In genomic region chr7:102869195-102869594, GRCh38 we compare ENCODE assay signal across 40 cellular contexts. TPM values are rescaled to one million over a fixed set of nuclear protein-coding genes. Genes with fewer than 3 reads are reported as not detected.
"Had no signal": no experiment of that assay in that cellular context is flagged by ENCODE, and none has a peak within 500 bp of the region (broad histone marks: within the 10 kb centered on the region; RNA-seq: fewer than 3 reads in every experiment).

No MANE protein-coding gene starts in this region.

- FAIRE-seq: astrocyte, bronchial epithelial cell had no signal

- H3K4me3 ChIP-seq: adrenal gland, ascending aorta, body of pancreas, breast epithelium, cardiac muscle cell had no signal

- H3K9me3 Mint-ChIP-seq: activated naive CD4-positive, alpha-beta T cell treated with anti-CD3 and anti-CD28 coated beads for 36 hours; activated naive CD4-positive, alpha-beta T cell treated with anti-CD3 and anti-CD28 coated beads, Interleukin-2, amount 10 ng/mL, durations not matched to agents 7 days and 5 days; activated naive CD4-positive, alpha-beta T cell treated with anti-CD3 and anti-CD28 coated beads, Interleukin-2, amount 50 U/mL, for 24 hours; activated naive CD8-positive, alpha-beta T cell treated with anti-CD3 and anti-CD28 coated beads for 36 hours; activated naive CD8-positive, alpha-beta T cell treated with anti-CD3 and anti-CD28 coated beads, Interleukin-2, amount 10 ng/mL, durations not matched to agents 7 days and 5 days; activated naive CD8-positive, alpha-beta T cell treated with anti-CD3 and anti-CD28 coated beads, Interleukin-2, amount 50 U/mL, for 24 hours; activated T-cell treated with anti-CD3 and anti-CD28 coated beads, Interleukin-2, amount 50 U/mL, for 24 hours; activated T-cell treated with anti-CD3 and anti-CD28 coated beads, Interleukin-2, amount 50 U/mL, for 4 hours; activated T-cell treated with anti-CD3 and anti-CD28 coated beads, Interleukin-2, amount 50 U/mL, for 72 hours; activated T-helper 1 cell treated with anti-CD3 and anti-CD28 coated beads, Interleukin-12 subunit alpha, Interleukin-12 subunit beta, Interleukin-2, Interleukin-4 antibody, amounts not matched to agents 30 ng/mL and 10 ng/mL and 1 ng/mL, durations not matched to agents 14 hours and 24 hours and 36 hours; activated T-helper 17 cell treated with anti-CD3 and anti-CD28 coated beads, Interleukin-2, amount 50 U/mL, for 72 hours; activated T-helper 2 cell treated with anti-CD3 and anti-CD28 coated beads, Interferon-gamma antibody, Interleukin-2, Interleukin-4, amounts not matched to agents 10 μg/mL and 5 μg/mL and 100 μg/mL, durations not matched to agents 14 hours and 24 hours and 36 hours; brain; central memory CD8-positive, alpha-beta T cell had no signal

- ATAC-seq: activated naive CD4-positive, alpha-beta T cell treated with anti-CD3 and anti-CD28 coated beads, Interleukin-2, amount 50 U/mL, for 72 hours; activated naive CD8-positive, alpha-beta T cell treated with anti-CD3 and anti-CD28 coated beads, Interleukin-2, amount 50 U/mL, for 24 hours; activated T-cell treated with anti-CD3 and anti-CD28 coated beads, Interleukin-2, amount 50 U/mL, for 4 hours; activated T-cell treated with anti-CD3 and anti-CD28 coated beads, Interleukin-2, amount 50 U/mL, for 72 hours; activated T-helper 17 cell treated with anti-CD3 and anti-CD28 coated beads, Interleukin-2, amount 50 U/mL, for 72 hours; body of pancreas had no signal

- H3K27ac ChIP-seq: adrenal gland, ascending aorta, body of pancreas, brain microvascular endothelial cell, breast epithelium, cardiac muscle cell had no signal

- H3K36me3 Mint-ChIP-seq: activated naive CD4-positive, alpha-beta T cell treated with anti-CD3 and anti-CD28 coated beads, Interleukin-2, amount 10 ng/mL, durations not matched to agents 7 days and 5 days; activated naive CD4-positive, alpha-beta T cell treated with anti-CD3 and anti-CD28 coated beads, Interleukin-2, amount 50 U/mL, for 72 hours had no signal

- H3K4me1 ChIP-seq: body of pancreas, breast epithelium had no signal

- H3K4me3 Mint-ChIP-seq: activated naive CD4-positive, alpha-beta T cell treated with anti-CD3 and anti-CD28 coated beads for 36 hours; activated naive CD4-positive, alpha-beta T cell treated with anti-CD3 and anti-CD28 coated beads, Interleukin-2, amount 10 ng/mL, durations not matched to agents 7 days and 5 days; activated naive CD4-positive, alpha-beta T cell treated with anti-CD3 and anti-CD28 coated beads, Interleukin-2, amount 50 U/mL, for 24 hours; activated naive CD8-positive, alpha-beta T cell; activated naive CD8-positive, alpha-beta T cell treated with anti-CD3 and anti-CD28 coated beads for 36 hours; activated naive CD8-positive, alpha-beta T cell treated with anti-CD3 and anti-CD28 coated beads, Interleukin-2, amount 10 ng/mL, durations not matched to agents 7 days and 5 days; activated naive CD8-positive, alpha-beta T cell treated with anti-CD3 and anti-CD28 coated beads, Interleukin-2, amount 50 U/mL, for 24 hours; activated T-cell treated with anti-CD3 and anti-CD28 coated beads, Interleukin-2, amount 50 U/mL, for 24 hours; activated T-cell treated with anti-CD3 and anti-CD28 coated beads, Interleukin-2, amount 50 U/mL, for 4 hours; activated T-cell treated with anti-CD3 and anti-CD28 coated beads, Interleukin-2, amount 50 U/mL, for 72 hours; activated T-helper 1 cell treated with anti-CD3 and anti-CD28 coated beads, Interleukin-12 subunit alpha, Interleukin-12 subunit beta, Interleukin-2, Interleukin-4 antibody, amounts not matched to agents 30 ng/mL and 10 ng/mL and 1 ng/mL, durations not matched to agents 14 hours and 24 hours and 36 hours; activated T-helper 17 cell treated with anti-CD3 and anti-CD28 coated beads, Interleukin-2, amount 50 U/mL, for 72 hours; brain; central memory CD8-positive, alpha-beta T cell had no signal

- H3K27me3 Mint-ChIP-seq: activated naive CD4-positive, alpha-beta T cell treated with anti-CD3 and anti-CD28 coated beads, Interleukin-2, amount 50 U/mL, for 24 hours; activated naive CD8-positive, alpha-beta T cell; activated naive CD8-positive, alpha-beta T cell treated with anti-CD3 and anti-CD28 coated beads for 36 hours; activated naive CD8-positive, alpha-beta T cell treated with anti-CD3 and anti-CD28 coated beads, Interleukin-2, amount 10 ng/mL, durations not matched to agents 7 days and 5 days; activated T-cell treated with anti-CD3 and anti-CD28 coated beads, Interleukin-2, amount 50 U/mL, for 24 hours; central memory CD8-positive, alpha-beta T cell had no signal

- H3K27me3 ChIP-seq: adrenal gland, ascending aorta, body of pancreas, brain microvascular endothelial cell, breast epithelium, cardiac muscle cell had no signal

- H3K36me3 ChIP-seq: adrenal gland, ascending aorta, brain microvascular endothelial cell, breast epithelium, cardiac muscle cell had no signal

- H3K27ac Mint-ChIP-seq: activated naive CD4-positive, alpha-beta T cell treated with anti-CD3 and anti-CD28 coated beads for 36 hours; activated naive CD4-positive, alpha-beta T cell treated with anti-CD3 and anti-CD28 coated beads, Interleukin-2, amount 10 ng/mL, durations not matched to agents 7 days and 5 days; activated naive CD4-positive, alpha-beta T cell treated with anti-CD3 and anti-CD28 coated beads, Interleukin-2, amount 50 U/mL, for 24 hours; activated naive CD4-positive, alpha-beta T cell treated with anti-CD3 and anti-CD28 coated beads, Interleukin-2, amount 50 U/mL, for 72 hours; activated naive CD8-positive, alpha-beta T cell; activated naive CD8-positive, alpha-beta T cell treated with anti-CD3 and anti-CD28 coated beads for 36 hours; activated naive CD8-positive, alpha-beta T cell treated with anti-CD3 and anti-CD28 coated beads, Interleukin-2, amount 10 ng/mL, durations not matched to agents 7 days and 5 days; activated naive CD8-positive, alpha-beta T cell treated with anti-CD3 and anti-CD28 coated beads, Interleukin-2, amount 50 U/mL, for 24 hours; activated T-cell treated with anti-CD3 and anti-CD28 coated beads, Interleukin-2, amount 50 U/mL, for 24 hours; activated T-cell treated with anti-CD3 and anti-CD28 coated beads, Interleukin-2, amount 50 U/mL, for 72 hours; activated T-helper 1 cell treated with anti-CD3 and anti-CD28 coated beads, Interleukin-12 subunit alpha, Interleukin-12 subunit beta, Interleukin-2, Interleukin-4 antibody, amounts not matched to agents 30 ng/mL and 10 ng/mL and 1 ng/mL, durations not matched to agents 14 hours and 24 hours and 36 hours; activated T-helper 17 cell treated with anti-CD3 and anti-CD28 coated beads, Interleukin-2, amount 50 U/mL, for 72 hours; activated T-helper 2 cell treated with anti-CD3 and anti-CD28 coated beads, Interferon-gamma antibody, Interleukin-2, Interleukin-4, amounts not matched to agents 10 μg/mL and 5 μg/mL and 100 μg/mL, durations not matched to agents 14 hours and 24 hours and 36 hours; brain had no signal

- H3K9me3 ChIP-seq: adrenal gland, ascending aorta, body of pancreas, breast epithelium had no signal

- DNase-seq: activated effector memory CD4-positive, alpha-beta T cell treated with anti-CD3 and anti-CD28 coated beads, Interleukin-2, amount 50 U/mL, for 16 hours; activated effector memory CD4-positive, alpha-beta T cell treated with Interleukin-2 at 50 U/mL for 16 hours; activated gamma-delta T cell; activated gamma-delta T cell treated with Interleukin-2 at 50 U/mL for 16 hours; activated naive CD4-positive, alpha-beta T cell; activated naive CD4-positive, alpha-beta T cell treated with anti-CD3 and anti-CD28 coated beads for 36 hours; activated naive CD4-positive, alpha-beta T cell treated with anti-CD3 and anti-CD28 coated beads, Interleukin-2, amount 10 ng/mL, durations not matched to agents 7 days and 5 days; activated naive CD4-positive, alpha-beta T cell treated with anti-CD3 and anti-CD28 coated beads, Interleukin-2, amount 50 U/mL, for 16 hours; activated naive CD4-positive, alpha-beta T cell treated with Interleukin-2 at 50 U/mL for 16 hours; activated naive CD8-positive, alpha-beta T cell treated with anti-CD3 and anti-CD28 coated beads for 36 hours; activated naive CD8-positive, alpha-beta T cell treated with anti-CD3 and anti-CD28 coated beads, Interleukin-2, amount 10 ng/mL, durations not matched to agents 7 days and 5 days; activated naive CD8-positive, alpha-beta T cell treated with anti-CD3 and anti-CD28 coated beads, Interleukin-2, amount 50 U/mL, for 24 hours; activated T-cell treated with anti-CD3 and anti-CD28 coated beads, Interleukin-2, amount 50 U/mL, for 1 hour; activated T-cell treated with anti-CD3 and anti-CD28 coated beads, Interleukin-2, amount 50 U/mL, for 24 hours; activated T-cell treated with anti-CD3 and anti-CD28 coated beads, Interleukin-2, amount 50 U/mL, for 4 hours; activated T-cell treated with anti-CD3 and anti-CD28 coated beads, Interleukin-2, amount 50 U/mL, for 48 hours; activated T-cell treated with anti-CD3 and anti-CD28 coated beads, Interleukin-2, amount 50 U/mL, for 72 hours; adrenal gland; amniotic stem cell; amygdala; anterior cingulate cortex; aorta; body of pancreas; brain microvascular endothelial cell; caudate nucleus; central memory CD4-positive, alpha-beta T cell; cerebellar nuclear complex had no signal

RNA-seq across cellular contexts. Expression of gene LRRC17, which starts 43.6 kb away (rescaled TPM):
- total RNA-seq: activated naive CD4-positive, alpha-beta T cell treated with anti-CD3 and anti-CD28 coated beads for 36 hours; activated naive CD4-positive, alpha-beta T cell treated with anti-CD3 and anti-CD28 coated beads, Interleukin-2, amount 50 U/mL, for 72 hours; activated naive CD8-positive, alpha-beta T cell treated with anti-CD3 and anti-CD28 coated beads for 36 hours; activated naive CD8-positive, alpha-beta T cell treated with anti-CD3 and anti-CD28 coated beads, Interleukin-2, amount 10 ng/mL, durations not matched to agents 7 days and 5 days; activated T-helper 1 cell treated with anti-CD3 and anti-CD28 coated beads, Interleukin-12 subunit alpha, Interleukin-12 subunit beta, Interleukin-2, Interleukin-4 antibody, amounts not matched to agents 30 ng/mL and 10 ng/mL and 1 ng/mL, durations not matched to agents 14 hours and 24 hours and 36 hours; activated T-helper 17 cell treated with anti-CD3 and anti-CD28 coated beads, Interleukin-2, amount 50 U/mL, for 72 hours; activated T-helper 2 cell treated with anti-CD3 and anti-CD28 coated beads, Interferon-gamma antibody, Interleukin-2, Interleukin-4, amounts not matched to agents 10 μg/mL and 5 μg/mL and 100 μg/mL, durations not matched to agents 14 hours and 24 hours and 36 hours had no signal
